Comparison of ENCODE assay signal across 29 cellular contexts in genomic region chr3:2807514-2807913, GRCh38.
"Had no signal": no experiment of that assay in that cellular context is flagged by ENCODE, and none has a peak within 500 bp of the region (broad histone marks: within the 10 kb centered on the region; RNA-seq: fewer than 3 reads in every experiment).

No MANE protein-coding gene starts in this region.

- H3K4me3 ChIP-seq: pancreas, psoas muscle, skin epidermis, smooth muscle cell, spleen, suprapubic skin, testis, tibial artery, transverse colon, upper lobe of right lung, uterus had no signal

- H3K4me2 ChIP-seq: smooth muscle cell had no signal

- FAIRE-seq: pancreas had no signal

- H3K4me1 ChIP-seq: pancreas, psoas muscle, spleen, suprapubic skin, testis, transverse colon, upper lobe of right lung, uterus had no signal

- H3K27ac ChIP-seq: neutrophil, pancreas, psoas muscle, skin epidermis, spleen, suprapubic skin, testis, tibial artery, transverse colon, upper lobe of right lung, uterus had no signal

- H3K36me3 ChIP-seq: neutrophil, pancreas, spleen, suprapubic skin, tibial artery, transverse colon, upper lobe of right lung, uterus had no signal

- H3K9me3 ChIP-seq: neutrophil, pancreas, psoas muscle, spleen, suprapubic skin, testis, tibial artery, transverse colon, upper lobe of right lung, uterus had no signal

- DNase-seq: naive thymus-derived CD8-positive, alpha-beta T cell; nephron progenitor cell; nucleus accumbens; pancreas; posterior cingulate gyrus; psoas muscle; right cardiac atrium; spleen; stimulated activated CD4-positive, alpha-beta T cell treated with anti-CD3 and anti-CD28 coated beads, Interleukin-12 subunit alpha, Interleukin-12 subunit beta, amount 100 ng/mL, for 4 hours; stimulated activated CD4-positive, alpha-beta T cell treated with anti-CD3 and anti-CD28 coated beads, Interleukin-1b, Interleukin-23, amount 100 ng/mL, for 48 hours; stimulated activated CD4-positive, alpha-beta T cell treated with anti-CD3 and anti-CD28 coated beads, Interleukin-4, amount 100 ng/mL, for 1 hour; stimulated activated CD4-positive, alpha-beta T cell treated with anti-CD3 and anti-CD28 coated beads, Interleukin-4, amount 100 ng/mL, for 4 hours; stimulated activated CD8-positive, alpha-beta memory T cell treated with anti-CD3 and anti-CD28 coated beads, Interleukin-4, amount 100 ng/mL, for 48 hours; stimulated activated naive CD4-positive, alpha-beta T cell; stimulated activated naive CD8-positive, alpha-beta T cell treated with anti-CD3 and anti-CD28 coated beads, Interleukin-15, amount 100 ng/mL, for 72 hours; stimulated activated naive CD8-positive, alpha-beta T cell treated with anti-CD3 and anti-CD28 coated beads, Interleukin-15, Interleukin-2, amounts not matched to agents 100 U/mL and 50 U/mL, for 24 hours; substantia nigra; testis; tibial artery; transverse colon; upper lobe of right lung; uterus had no signal

- H3K27me3 ChIP-seq: neutrophil, pancreas, spleen, suprapubic skin, testis, tibial artery, transverse colon, upper lobe of right lung, uterus had no signal

- ATAC-seq: naive thymus-derived CD8-positive, alpha-beta T cell; natural killer cell treated with Interleukin-12 subunit alpha and Interleukin-12 subunit beta and Interleukin-15 and Interleukin-18, amount 100 ng/mL, for 72 hours; pancreas; psoas muscle; right cardiac atrium; sciatic nerve; stimulated activated memory B cell treated with anti-CD40 and anti-IgM and Interleukin-4, amounts not matched to agents 10 μg/mL and 1 μg/mL and 100 μg/mL, for 72 hours; stimulated activated naive CD8-positive, alpha-beta T cell treated with anti-CD3 and anti-CD28 coated beads, Interleukin-15, amount 100 ng/mL, for 72 hours; stimulated activated naive CD8-positive, alpha-beta T cell treated with anti-CD3 and anti-CD28 coated beads, Interleukin-15, Interleukin-2, amounts not matched to agents 100 U/mL and 50 U/mL, for 24 hours; upper lobe of right lung had no signal
